In genomic region chrX:96372313-96373046, GRCh38 we compare ENCODE assay signal across 8 cellular contexts.
DNase-seq lines count a peak whose midpoint lies in the region; ATAC-seq and TF ChIP-seq lines count a peak whose summit lies in the region.

No MANE protein-coding gene starts in this region.

- no peak overlapping the region for H3K4me3 Mint-ChIP-seq in type B pancreatic cell

- no peaks in the 10 kb centered on the region for H3K36me3 Mint-ChIP-seq in type B pancreatic cell

- H3K27me3 ChIP-seq in ascending aorta = no peaks in the 10 kb centered on the region

- H3K4me1 ChIP-seq in ascending aorta = no peaks in the 10 kb centered on the region

- DNase-seq in AG20443 (ENCODE audit: low spot score) (peak; percentile 53), NAMALWA (ENCODE audit: low spot score) (peak; percentile 37), ascending aorta (ENCODE audit: low spot score in 2 of 2) (no peak), inferior parietal cortex (ENCODE audit: extremely low spot score) (peak; percentile 56), type B pancreatic cell (ENCODE audit: extremely low spot score, unreplicated experiment) (no peak), activated T-cell treated with anti-CD3 and anti-CD28 coated beads for 4 hours (no peak)

- no peak overlapping the region for H3K27ac ChIP-seq in ascending aorta

- intact Hi-C loops in ascending aorta (cut with DNase I) = loop anchor here (5.0 to 10.0 kb wide), 2 partner anchors 182 to 315 kb away; no protein-coding TSS in a partner anchor

- ATAC-seq in GM19351 (IDR thresholded peaks at IDR 0.05; ENCODE audit: unreplicated experiment) (peak; percentile 76), GM21515 (IDR thresholded peaks at IDR 0.05; ENCODE audit: unreplicated experiment) (no peak)

- peaks cover 2% of the 10 kb centered on the region for H3K27me3 Mint-ChIP-seq in type B pancreatic cell

- peak overlapping the region in 1 of 2 donors; percentile 41 for H3K4me3 ChIP-seq in ascending aorta

- no peaks in the 10 kb centered on the region for H3K9me3 Mint-ChIP-seq in type B pancreatic cell

- H3K36me3 ChIP-seq in ascending aorta = no peaks in the 10 kb centered on the region

- H3K27ac Mint-ChIP-seq in type B pancreatic cell = no peak overlapping the region

- H3K9me3 ChIP-seq in ascending aorta = no peaks in the 10 kb centered on the region

- no peaks in the 10 kb centered on the region for H3K4me1 Mint-ChIP-seq in type B pancreatic cell (ENCODE audit: unreplicated experiment)

- peak in 2 of 3 experiments; percentile 50 to 62 for TF ChIP-seq CTCF in ascending aorta (IDR thresholded peaks at IDR 0.05)
- peak; percentile 85 for TF ChIP-seq CTCF in type B pancreatic cell (conservative IDR thresholded peaks at IDR 0.05)

Comparison
In these comparisons a context has a peak if more than half of its experiments do, and no peak if none do; other contexts are left out.
1. DNase-seq: peak in AG20443 (single experiment), NAMALWA (single experiment) and inferior parietal cortex (single experiment); none in ascending aorta (0 of 2), type B pancreatic cell (single experiment) and activated T-cell treated with anti-CD3 and anti-CD28 coated beads for 4 hours (single experiment).